Comparison of ENCODE assay signal across 8 cellular contexts in genomic region chr1:115595279-115596079, GRCh38. TPM values are rescaled to one million over a fixed set of nuclear protein-coding genes. Genes with fewer than 3 reads are reported as not detected.
DNase-seq lines count a peak whose midpoint lies in the region; ATAC-seq and TF ChIP-seq lines count a peak whose summit lies in the region.

No MANE protein-coding gene starts in this region.

- intact Hi-C loops in left colon (cut with DNase I, micrococcal nuclease): loop anchor here in 1 of 2 donors (5.0 kb wide), 2 partner anchors 458 to 618 kb away; no protein-coding TSS in a partner anchor

- peak; percentile 93 for TF ChIP-seq CTCF in GM06990 (IDR thresholded peaks at IDR 0.05; ENCODE audit: insufficient read depth, low read length, poor library complexity, severe bottlenecking)

- ATAC-seq in HG03064 (IDR thresholded peaks at IDR 0.05; ENCODE audit: low read depth, unreplicated experiment) (peak; percentile 67), left colon (peak; percentile 84), HG03342 (IDR thresholded peaks at IDR 0.05; ENCODE audit: unreplicated experiment) (no peak)

- DNase-seq in GM06990 (ENCODE audit: extremely low read depth, insufficient read length) (peak; percentile 12), NCI-H2227 treated with DMSO at 0.1 percent for 48 hours (lab: John Stamatoyannopoulos, UW) (peak; percentile 74), cerebellar nuclear complex (lab: John Stamatoyannopoulos, UW) (peak; percentile 54 to 73), left colon (peak; percentile 63 to 84)
- peak; percentile 69 for DNase-seq in activated CD4-positive, CD25-positive, alpha-beta regulatory T cell treated with anti-CD3 and anti-CD28 coated beads, Interleukin-2, amount 50 U/mL, for 72 hours
- DNase-seq in stimulated activated CD4-positive, alpha-beta T cell treated with anti-CD3 and anti-CD28 coated beads, Interleukin-4, amount 100 ng/mL, for 48 hours (ENCODE audit: low read depth in 2 of 2): peak; percentile 59 to 69

- H3K27me3 ChIP-seq in GM06990 (replicated peaks; ENCODE audit: control insufficient read depth, insufficient read depth, low read length): 0 out of 2 replicates have a peak, but pooled peaks cover 1% of the 10 kb centered on the region

- H3K36me3 ChIP-seq in GM06990 (ENCODE audit: control insufficient read depth, insufficient read depth, low read length): no peaks in the 10 kb centered on the region

- H3K4me3 ChIP-seq in GM06990 (replicated peaks; ENCODE audit: low read depth, low read length): no peak overlapping the region

RNA-seq across cellular contexts. Expression of gene VANGL1, which starts 46.3 kb away (rescaled TPM):
- total RNA-seq in left colon: 10 to 100 TPM; 17.5 to 18.6 TPM

Comparison
In these comparisons a context has a peak if more than half of its experiments do, and no peak if none do; other contexts are left out.
1. DNase-seq: peak in every context shown above with its lines; median percentile 74 in NCI-H2227 treated with DMSO at 0.1 percent for 48 hours; 74 in left colon; 69 in activated CD4-positive, CD25-positive, alpha-beta regulatory T cell treated with anti-CD3 and anti-CD28 coated beads, Interleukin-2, amount 50 U/mL, for 72 hours; 64 in stimulated activated CD4-positive, alpha-beta T cell treated with anti-CD3 and anti-CD28 coated beads, Interleukin-4, amount 100 ng/mL, for 48 hours; 64 in cerebellar nuclear complex; 12 in GM06990.